In the genomic region with DNA sequence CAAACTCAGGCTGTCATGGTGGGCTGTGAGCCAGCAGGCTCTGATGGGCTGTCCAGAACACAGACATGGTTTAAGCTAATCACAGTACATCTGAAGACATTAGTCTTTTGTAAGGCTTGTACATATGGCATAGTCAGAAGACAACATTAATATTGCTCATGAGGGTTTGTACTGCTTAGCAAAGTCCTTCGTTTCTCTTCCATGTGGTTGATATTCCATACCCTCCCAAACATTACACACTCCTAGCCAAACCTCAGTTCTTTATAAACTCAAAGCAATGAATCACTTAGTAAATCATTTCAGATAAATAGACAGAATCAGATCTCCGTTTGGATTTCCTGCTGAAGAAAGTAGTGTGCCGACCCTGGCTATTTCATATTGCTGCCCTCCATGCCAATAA, we compare ENCODE assay signal across 15 cellular contexts.
DNase-seq lines count a peak whose midpoint lies in the region; ATAC-seq and TF ChIP-seq lines count a peak whose summit lies in the region.
"Had no signal": no experiment of that assay in that cellular context is flagged by ENCODE, and none has a peak within 500 bp of the region (broad histone marks: within the 10 kb centered on the region; RNA-seq: fewer than 3 reads in every experiment).

No MANE protein-coding gene starts in this region.

- DNase-seq in Calu3, result no peak
- DNase-seq in Panc1 (ENCODE audit: low read depth, low spot score), result no peak
- DNase-seq in fibroblast of lung (ENCODE audit: low read depth in 2 of 2), result peak; percentile 55 to 67
- DNase-seq in neural progenitor cell (ENCODE audit: low spot score), result no peak
- DNase-seq in naive thymus-derived CD4-positive, alpha-beta T cell, result no peak
- no peak for DNase-seq in SK-N-SH
- DNase-seq in amygdala (lab: John Stamatoyannopoulos, UW), result no peak
- DNase-seq: CD4-positive, alpha-beta memory T cell; DMS79 treated with DMSO at 0.1 percent for 48 hours; GF-D8; GOT3; H7 had no signal

- H3K9me3 ChIP-seq in Panc1 (ENCODE audit: control insufficient read depth, insufficient read depth, low read depth, low read length) (no peaks in the 10 kb centered on the region), fibroblast of lung (ENCODE audit: control insufficient read depth, insufficient read depth, low read depth, low read length) (no peaks in the 10 kb centered on the region), neural progenitor cell (ENCODE audit: low read depth) (no peaks in the 10 kb centered on the region), SK-N-SH (no peaks in the 10 kb centered on the region)
- H3K9me3 ChIP-seq in naive thymus-derived CD4-positive, alpha-beta T cell (ENCODE audit: control insufficient read depth in 2 of 3, low read length in 3 of 3), result no peaks in the 10 kb centered on the region
- H3K9me3 ChIP-seq: BLaER1 had no signal

- no peak for TF ChIP-seq EP300 in SK-N-SH (IDR thresholded peaks at IDR 0.05; ENCODE audit: borderline replicate concordance in 1 of 2, low read depth in 1 of 2, low read length in 1 of 2)

- H3K27me3 ChIP-seq in Panc1 (ENCODE audit: control insufficient read depth, insufficient read depth, low read length) (no peaks in the 10 kb centered on the region), fibroblast of lung (ENCODE audit: control insufficient read depth, insufficient read depth, low read length) (no peaks in the 10 kb centered on the region), neural progenitor cell (no peaks in the 10 kb centered on the region), SK-N-SH (ENCODE audit: insufficient read depth) (no peaks in the 10 kb centered on the region)
- no peaks in the 10 kb centered on the region for H3K27me3 ChIP-seq in naive thymus-derived CD4-positive, alpha-beta T cell (ENCODE audit: control insufficient read depth in 2 of 2, insufficient read depth in 2 of 2, low read length in 2 of 2)
- H3K27me3 ChIP-seq: BLaER1 had no signal

- POLR2A ChIA-PET in Panc1 (lab: Charles Lee), result no interaction called here
- POLR2A ChIA-PET in naive thymus-derived CD4-positive, alpha-beta T cell (lab: Charles Lee), result no interaction called here
- POLR2A ChIA-PET in SK-N-SH (lab: Yijun Ruan, JAX), result no interaction called here

- no peaks in the 10 kb centered on the region for H3K9me2 ChIP-seq in SK-N-SH

- H3K4me3 Mint-ChIP-seq in Calu3 (ENCODE audit: low read depth, unreplicated experiment) (no peak overlapping the region), neural progenitor cell (no peak overlapping the region)
- no peak overlapping the region for H3K4me3 Mint-ChIP-seq in naive thymus-derived CD4-positive, alpha-beta T cell
- H3K4me3 Mint-ChIP-seq: CD14-positive monocyte; CD4-positive, alpha-beta memory T cell had no signal

- H3K4me2 ChIP-seq in fibroblast of lung (ENCODE audit: extremely low read depth, insufficient read depth, low read length), result peak overlapping the region; percentile 9
- no peak overlapping the region for H3K4me2 ChIP-seq in neural progenitor cell
- no peak overlapping the region for H3K4me2 ChIP-seq in SK-N-SH
- H3K4me2 ChIP-seq: BLaER1 had no signal

- H3K4me1 ChIP-seq in Panc1 (ENCODE audit: control insufficient read depth, insufficient read depth, low read length) (no peaks in the 10 kb centered on the region; the same call in 1 of the 2 replicates), fibroblast of lung (ENCODE audit: control insufficient read depth, extremely low read depth, insufficient read depth, low read length) (peaks cover 5% of the 10 kb centered on the region), neural progenitor cell (no peaks in the 10 kb centered on the region), SK-N-SH (ENCODE audit: control insufficient read depth in 1 of 2, insufficient read depth in 2 of 2, low read depth in 1 of 2, low read length in 1 of 2) (peaks cover 0 to 5% of the 10 kb centered on the region in 2 experiments; a peak in 2 of 4 replicates)
- no peaks in the 10 kb centered on the region for H3K4me1 ChIP-seq in naive thymus-derived CD4-positive, alpha-beta T cell (ENCODE audit: control insufficient read depth in 2 of 2, insufficient read depth in 2 of 2, low read length in 2 of 2)
- H3K4me1 ChIP-seq: BLaER1 had no signal

- peak overlapping the region; percentile 30 for H3K27ac Mint-ChIP-seq in Calu3 (ENCODE audit: unreplicated experiment)
- no peak overlapping the region for H3K27ac Mint-ChIP-seq in neural progenitor cell
- no peak overlapping the region for H3K27ac Mint-ChIP-seq in naive thymus-derived CD4-positive, alpha-beta T cell
- H3K27ac Mint-ChIP-seq: CD14-positive monocyte; CD4-positive, alpha-beta memory T cell had no signal

- ATAC-seq in Panc1 (no peak), HG03571 (IDR thresholded peaks at IDR 0.05; ENCODE audit: unreplicated experiment) (no peak)
- no peak for ATAC-seq in naive thymus-derived CD4-positive, alpha-beta T cell

- no peak overlapping the region for H3K4me3 ChIP-seq in Panc1 (ENCODE audit: low read depth in 2 of 2, low read length in 2 of 2)
- H3K4me3 ChIP-seq in fibroblast of lung (replicated peaks in 1 of 4; ENCODE audit: control extremely low read depth in 1 of 4, insufficient read depth in 1 of 4, low read depth in 3 of 4, low read length in 4 of 4), result no peak overlapping the region
- H3K4me3 ChIP-seq in neural progenitor cell, result no peak overlapping the region
- no peak overlapping the region for H3K4me3 ChIP-seq in naive thymus-derived CD4-positive, alpha-beta T cell (ENCODE audit: low read length)
- no peak overlapping the region for H3K4me3 ChIP-seq in SK-N-SH (ENCODE audit: low read depth in 2 of 2, low read length in 1 of 2)
- H3K4me3 ChIP-seq: BLaER1 had no signal

- H3K79me2 ChIP-seq in fibroblast of lung (ENCODE audit: control insufficient read depth, insufficient read depth, low read length), result no peaks in the 10 kb centered on the region
- no peaks in the 10 kb centered on the region for H3K79me2 ChIP-seq in neural progenitor cell (ENCODE audit: low read depth)
- no peaks in the 10 kb centered on the region for H3K79me2 ChIP-seq in SK-N-SH (ENCODE audit: insufficient read depth)

- H3K27me3 Mint-ChIP-seq in Calu3 (ENCODE audit: unreplicated experiment) (no peaks in the 10 kb centered on the region), neural progenitor cell (ENCODE audit: insufficient read depth, low read depth) (no peaks in the 10 kb centered on the region)
- no peaks in the 10 kb centered on the region for H3K27me3 Mint-ChIP-seq in naive thymus-derived CD4-positive, alpha-beta T cell
- H3K27me3 Mint-ChIP-seq: CD4-positive, alpha-beta memory T cell had no signal

- H3K36me3 Mint-ChIP-seq in Calu3 (ENCODE audit: insufficient read depth, unreplicated experiment) (no peaks in the 10 kb centered on the region), neural progenitor cell (no peaks in the 10 kb centered on the region)
- no peaks in the 10 kb centered on the region for H3K36me3 Mint-ChIP-seq in naive thymus-derived CD4-positive, alpha-beta T cell
- H3K36me3 Mint-ChIP-seq: CD14-positive monocyte; CD4-positive, alpha-beta memory T cell had no signal

- peak overlapping the region; percentile 3; the same call in 1 of the 2 replicates for H3K27ac ChIP-seq in Panc1 (ENCODE audit: low read length)
- no peak overlapping the region for H3K27ac ChIP-seq in fibroblast of lung (ENCODE audit: insufficient read depth, low read length)
- H3K27ac ChIP-seq in neural progenitor cell, result no peak overlapping the region
- H3K27ac ChIP-seq in naive thymus-derived CD4-positive, alpha-beta T cell (ENCODE audit: low read depth, low read length), result no peak overlapping the region
- no peak overlapping the region for H3K27ac ChIP-seq in SK-N-SH (ENCODE audit: low read depth in 2 of 2, low read length in 1 of 2)
- H3K27ac ChIP-seq: BLaER1 had no signal

- CTCF ChIA-PET in Calu3 (lab: Charles Lee), result no interaction called here
- CTCF ChIA-PET in Panc1 (lab: Charles Lee), result no interaction called here
- CTCF ChIA-PET in naive thymus-derived CD4-positive, alpha-beta T cell (lab: Charles Lee), result no interaction called here
- CTCF ChIA-PET in SK-N-SH (lab: Yijun Ruan, JAX), result no interaction called here

- no TSS peak for BruUV-seq in Calu3 (replicated peaks; lab: Mats Ljungman, UMichigan)
- BruUV-seq in Panc1 (replicated peaks; lab: Mats Ljungman, UMichigan), result no TSS peak

- no peak for TF ChIP-seq RAD21 in SK-N-SH (IDR thresholded peaks at IDR 0.05; ENCODE audit: low read length)

- in situ Hi-C loops in Panc1 (cut with HindIII; ENCODE audit: low pct_unique_long_range_greater_than_20kb, low sequenced_read_pairs), result no loop called here

- no peak for TF ChIP-seq CTCF in Calu3 (IDR thresholded peaks at IDR 0.05; ENCODE audit: unreplicated experiment)
- no peak for TF ChIP-seq CTCF in Panc1 (IDR thresholded peaks at IDR 0.05)
- no peak for TF ChIP-seq CTCF in fibroblast of lung (conservative IDR thresholded peaks at IDR 0.05 in 1 of 2, IDR thresholded peaks at IDR 0.05 in 1 of 2; ENCODE audit: low read depth in 1 of 2, low read length in 2 of 2)
- no peak for TF ChIP-seq CTCF in neural progenitor cell (IDR thresholded peaks at IDR 0.05)
- no peak for TF ChIP-seq CTCF in SK-N-SH (IDR thresholded peaks at IDR 0.05)

- no peaks in the 10 kb centered on the region for H3F3A ChIP-seq in neural progenitor cell (ENCODE audit: low read depth)
- no peaks in the 10 kb centered on the region for H3F3A ChIP-seq in SK-N-SH (replicated peaks; ENCODE audit: insufficient read depth)

- H3K36me3 ChIP-seq in Panc1 (ENCODE audit: control insufficient read depth, insufficient read depth, low read length) (no peaks in the 10 kb centered on the region), fibroblast of lung (ENCODE audit: control insufficient read depth, insufficient read depth, low read length) (no peaks in the 10 kb centered on the region), neural progenitor cell (no peaks in the 10 kb centered on the region), SK-N-SH (replicated peaks in 1 of 2; ENCODE audit: control insufficient read depth in 1 of 2, insufficient read depth in 2 of 2, low read length in 1 of 2) (no peaks in the 10 kb centered on the region)
- H3K36me3 ChIP-seq in naive thymus-derived CD4-positive, alpha-beta T cell (ENCODE audit: control insufficient read depth in 2 of 3, insufficient read depth in 3 of 3, low read length in 3 of 3), result no peaks in the 10 kb centered on the region
- H3K36me3 ChIP-seq: BLaER1 had no signal

- H3K9me3 Mint-ChIP-seq in Calu3 (ENCODE audit: low read depth, unreplicated experiment) (no peaks in the 10 kb centered on the region), neural progenitor cell (no peaks in the 10 kb centered on the region)
- peaks cover 0 to 3% (median 0%) of the 10 kb centered on the region in 11 donors for H3K9me3 Mint-ChIP-seq in naive thymus-derived CD4-positive, alpha-beta T cell
- H3K9me3 Mint-ChIP-seq: CD4-positive, alpha-beta memory T cell had no signal

- 74% methylated on average over 3 of the region's 3 CpGs for WGBS in SK-N-SH (ENCODE audit: low lambda C conversion rate)

- no peak overlapping the region for H3K9ac ChIP-seq in fibroblast of lung (ENCODE audit: insufficient read depth, low read length)
- H3K9ac ChIP-seq in neural progenitor cell, result no peak overlapping the region
- H3K9ac ChIP-seq in SK-N-SH, result no peak overlapping the region
- H3K9ac ChIP-seq: BLaER1 had no signal

- H3K4me1 Mint-ChIP-seq in Calu3 (ENCODE audit: low read depth, unreplicated experiment), result peaks cover 43% of the 10 kb centered on the region
- H3K4me1 Mint-ChIP-seq in neural progenitor cell, result no peaks in the 10 kb centered on the region
- H3K4me1 Mint-ChIP-seq in naive thymus-derived CD4-positive, alpha-beta T cell, result no peaks in the 10 kb centered on the region
- H3K4me1 Mint-ChIP-seq: CD14-positive monocyte; CD4-positive, alpha-beta memory T cell had no signal

- no peaks in the 10 kb centered on the region for H4K20me1 ChIP-seq in fibroblast of lung (ENCODE audit: control insufficient read depth, extremely low read depth, insufficient read depth, low read length)
- H4K20me1 ChIP-seq in neural progenitor cell (ENCODE audit: low read depth), result no peaks in the 10 kb centered on the region
- H4K20me1 ChIP-seq in SK-N-SH (ENCODE audit: insufficient read depth), result no peaks in the 10 kb centered on the region
- H4K20me1 ChIP-seq: BLaER1 had no signal

- intact Hi-C loops in Calu3 (cut with micrococcal nuclease; ENCODE audit: unreplicated experiment), result no loop called here
- intact Hi-C loops in Panc1 (cut with micrococcal nuclease; ENCODE audit: unreplicated experiment), result no loop called here
- intact Hi-C loops in naive thymus-derived CD4-positive, alpha-beta T cell (cut with micrococcal nuclease), result no loop called here

- peak overlapping the region; percentile 8 for H2AFZ ChIP-seq in fibroblast of lung (ENCODE audit: low read length)
- peak overlapping the region; percentile 85 for H2AFZ ChIP-seq in neural progenitor cell (replicated peaks)
- H2AFZ ChIP-seq in SK-N-SH (ENCODE audit: low read depth), result no peak overlapping the region

Comparison
In these comparisons a context has a peak if more than half of its experiments do, and no peak if none do; other contexts are left out.
1. DNase-seq: peak in fibroblast of lung (2 of 2); none in Calu3 (single experiment), Panc1 (single experiment), neural progenitor cell (single experiment), naive thymus-derived CD4-positive, alpha-beta T cell (0 of 9), SK-N-SH (single experiment) and amygdala (0 of 56).